In the genomic region with DNA sequence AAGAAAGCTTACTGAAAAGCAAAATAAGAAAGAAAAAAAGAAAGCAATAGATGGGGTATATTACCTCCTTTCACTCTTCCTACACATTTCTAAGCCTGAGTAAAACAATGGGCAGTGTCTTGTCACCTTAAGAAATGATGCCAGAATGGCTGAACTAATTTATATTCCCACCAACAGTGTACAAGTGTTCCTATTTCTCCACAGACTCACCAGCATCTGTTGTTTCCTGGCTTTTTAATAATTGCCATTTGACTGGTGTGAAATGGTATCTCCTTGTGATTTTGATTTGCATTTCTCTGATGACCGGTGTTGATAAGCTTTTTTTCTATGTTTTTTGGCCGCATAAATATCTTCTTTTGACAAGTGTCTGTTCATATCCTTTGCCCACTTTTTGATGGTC, we compare ENCODE assay signal across 9 cellular contexts.
"Had no signal": no experiment of that assay in that cellular context is flagged by ENCODE, and none has a peak within 500 bp of the region (broad histone marks: within the 10 kb centered on the region; RNA-seq: fewer than 3 reads in every experiment).

No MANE protein-coding gene starts in this region.

- H3K9me3 ChIP-seq: HAP-1 had no signal

- ATAC-seq: GM23338, HCT116 had no signal

- H3K36me3 ChIP-seq: HAP-1 had no signal

- H3K4me2 ChIP-seq: GM23338 had no signal

- H2AFZ ChIP-seq: GM23248, GM23338 had no signal

- H3K4me3 ChIP-seq: GM23248, GM23338, HAP-1 had no signal

- H3K4me1 ChIP-seq: HAP-1 had no signal

- H3K27ac ChIP-seq: GM23248 had no signal

- DNase-seq: GM23248, GOT3, H7, H9, HCEC 1CT, HFFc6 had no signal
